ENCODE assay signal across 20 cellular contexts in the genomic region with DNA sequence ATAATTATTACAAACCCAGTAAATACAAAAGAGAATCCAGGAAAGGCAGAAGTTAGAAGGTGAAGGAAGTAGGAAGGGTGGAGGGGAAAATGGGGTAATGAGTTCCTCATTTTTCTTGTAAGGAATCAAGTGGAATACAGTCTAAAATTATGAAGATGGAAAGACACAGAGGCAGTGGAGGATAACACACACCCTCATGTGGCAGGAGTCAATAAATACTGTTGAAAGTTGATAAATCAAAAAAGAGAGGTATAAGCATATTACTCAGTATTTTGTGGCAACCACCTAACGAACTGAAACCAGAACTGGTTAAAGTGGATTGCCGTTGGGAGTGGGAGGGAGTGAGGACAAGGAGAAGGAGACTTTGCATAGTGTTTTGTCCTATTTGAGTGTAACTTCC.
A peak's percentile ranks its signal among the peaks of the same experiment; 100 is the strongest.
DNase-seq lines count a peak whose midpoint lies in the region; ATAC-seq and TF ChIP-seq lines count a peak whose summit lies in the region.
"Had no signal": no experiment of that assay in that cellular context is flagged by ENCODE, and none has a peak within 500 bp of the region (broad histone marks: within the 10 kb centered on the region; RNA-seq: fewer than 3 reads in every experiment).

No MANE protein-coding gene starts in this region.

- H2AFZ ChIP-seq in Loucy (ENCODE audit: low read length) = no peak overlapping the region

- 33 to 55% methylated on average over 2 of the region's 2 CpGs for WGBS in upper lobe of left lung, 2 donors

- H3K27ac ChIP-seq in VCaP = peak overlapping the region; percentile 94
- H3K27ac ChIP-seq in upper lobe of left lung = no peak overlapping the region
- H3K27ac ChIP-seq: adrenal gland, BLaER1, suprapubic skin had no signal

- H3K27me3 ChIP-seq in Loucy (ENCODE audit: insufficient read depth, low read length, poor library complexity, severe bottlenecking) (no peaks in the 10 kb centered on the region), upper lobe of left lung (no peaks in the 10 kb centered on the region)
- H3K27me3 ChIP-seq: adrenal gland, BLaER1, heart right ventricle, suprapubic skin had no signal

- ATAC-seq in upper lobe of left lung (ENCODE audit: low FRiP score in 2 of 2) = no peak
- ATAC-seq: left cardiac atrium, Panc1, T-helper 17 cell had no signal

- H3K36me3 ChIP-seq in Loucy (ENCODE audit: insufficient read depth, low read length) (no peaks in the 10 kb centered on the region), upper lobe of left lung (no peaks in the 10 kb centered on the region)
- H3K36me3 ChIP-seq: adrenal gland, BLaER1, heart right ventricle, suprapubic skin had no signal

- H3K27me3 Mint-ChIP-seq in nephron (ENCODE audit: low read depth) = no peaks in the 10 kb centered on the region
- H3K27me3 Mint-ChIP-seq in activated naive CD8-positive, alpha-beta T cell treated with anti-CD3 and anti-CD28 coated beads for 36 hours = peaks cover 24% of the 10 kb centered on the region
- H3K27me3 Mint-ChIP-seq: progenitor cell of endocrine pancreas had no signal

- H3K9me2 ChIP-seq in Loucy (replicated peaks; ENCODE audit: low read depth, low read length) = no peaks in the 10 kb centered on the region

- no peak overlapping the region for H3K4me3 ChIP-seq in Loucy (ENCODE audit: low read length, poor library complexity, severe bottlenecking)
- no peak overlapping the region for H3K4me3 ChIP-seq in upper lobe of left lung
- H3K4me3 ChIP-seq: adrenal gland, BLaER1, heart right ventricle, suprapubic skin had no signal

- H3F3A ChIP-seq in Loucy (ENCODE audit: low read depth) = no peaks in the 10 kb centered on the region

- TF ChIP-seq CTCF in Loucy (conservative IDR thresholded peaks at IDR 0.05; ENCODE audit: low read length) (peak; percentile 48), VCaP (conservative IDR thresholded peaks at IDR 0.05) (peak; percentile 33; the same call in 1 of the 2 replicates), nephron (IDR thresholded peaks at IDR 0.05; ENCODE audit: unreplicated experiment in 3 of 3) (no peak), upper lobe of left lung (IDR thresholded peaks at IDR 0.05) (no peak)

- TF ChIP-seq POLR2A in upper lobe of left lung (IDR thresholded peaks at IDR 0.05) = no peak

- H3K9me3 Mint-ChIP-seq in nephron = no peaks in the 10 kb centered on the region
- no peaks in the 10 kb centered on the region for H3K9me3 Mint-ChIP-seq in activated naive CD8-positive, alpha-beta T cell treated with anti-CD3 and anti-CD28 coated beads for 36 hours

- no peak overlapping the region for H3K4me3 Mint-ChIP-seq in nephron
- no peak overlapping the region for H3K4me3 Mint-ChIP-seq in activated naive CD8-positive, alpha-beta T cell treated with anti-CD3 and anti-CD28 coated beads for 36 hours
- H3K4me3 Mint-ChIP-seq: T-helper 17 cell had no signal

- no peaks in the 10 kb centered on the region for H3K79me2 ChIP-seq in Loucy (ENCODE audit: insufficient read depth, low read length)

- DNase-seq in Daoy (ENCODE audit: low read depth) (peak; percentile 50), NCI-H2107 treated with DMSO at 0.1 percent for 48 hours (lab: John Stamatoyannopoulos, UW; ENCODE audit: unreplicated experiment) (no peak), inferior parietal cortex (ENCODE audit: extremely low spot score) (no peak), upper lobe of left lung (no peak)
- no peak for DNase-seq in activated naive CD8-positive, alpha-beta T cell treated with anti-CD3 and anti-CD28 coated beads for 36 hours
- DNase-seq: activated CD4-positive, alpha-beta T cell treated with anti-CD3 and anti-CD28 coated beads, Interleukin-2, amount 50 U/mL, for 48 hours; activated T-cell treated with anti-CD3 and anti-CD28 coated beads, Interleukin-2, amount 50 U/mL, for 48 hours; adrenal gland; heart right ventricle; left cardiac atrium; NCI-H1105; NCI-H446; T-helper 17 cell had no signal

- H3K4me1 ChIP-seq in Loucy (ENCODE audit: insufficient read depth, low read length, poor library complexity, severe bottlenecking) (peaks cover 42% of the 10 kb centered on the region), upper lobe of left lung (peaks cover 7 to 15% (median 12%) of the 10 kb centered on the region in 4 donors)

- TF ChIP-seq EP300 in upper lobe of left lung (IDR thresholded peaks at IDR 0.05) = no peak

- H3K36me3 Mint-ChIP-seq in nephron (ENCODE audit: low read depth) = no peaks in the 10 kb centered on the region
- H3K36me3 Mint-ChIP-seq in activated naive CD8-positive, alpha-beta T cell treated with anti-CD3 and anti-CD28 coated beads for 36 hours = no peaks in the 10 kb centered on the region

- no peak overlapping the region for H3K4me2 ChIP-seq in Loucy (ENCODE audit: low read depth, low read length, poor library complexity, severe bottlenecking)
- H3K4me2 ChIP-seq: BLaER1 had no signal

- no peak overlapping the region for H3K9ac ChIP-seq in Loucy (ENCODE audit: low read depth, low read length, poor library complexity, severe bottlenecking)
- H3K9ac ChIP-seq: BLaER1 had no signal

- H3K9me3 ChIP-seq in Loucy (ENCODE audit: insufficient read depth, low read depth, low read length) (no peaks in the 10 kb centered on the region), upper lobe of left lung (no peaks in the 10 kb centered on the region)
- H3K9me3 ChIP-seq: adrenal gland, BLaER1, heart right ventricle, suprapubic skin had no signal

- H3K4me1 Mint-ChIP-seq in nephron = peaks cover 43% of the 10 kb centered on the region
- H3K4me1 Mint-ChIP-seq in activated naive CD8-positive, alpha-beta T cell treated with anti-CD3 and anti-CD28 coated beads for 36 hours = peaks cover 5% of the 10 kb centered on the region
- H3K4me1 Mint-ChIP-seq: T-helper 17 cell had no signal

- H4K20me1 ChIP-seq in Loucy (ENCODE audit: insufficient read depth, low read length, poor library complexity, severe bottlenecking) = no peaks in the 10 kb centered on the region
- H4K20me1 ChIP-seq: BLaER1 had no signal

- peak overlapping the region; percentile 13 to 73 (median 20) for H3K27ac Mint-ChIP-seq in nephron
- H3K27ac Mint-ChIP-seq in activated naive CD8-positive, alpha-beta T cell treated with anti-CD3 and anti-CD28 coated beads for 36 hours = no peak overlapping the region
- H3K27ac Mint-ChIP-seq: progenitor cell of endocrine pancreas, T-helper 17 cell had no signal

Comparison
In these comparisons a context has a peak if more than half of its experiments do, and no peak if none do; other contexts are left out.
1. CTCF ChIP-seq: peak in Loucy (single experiment) and VCaP (single experiment); none in nephron (0 of 3) and upper lobe of left lung (0 of 6).